ENCODE assay signal across 11 cellular contexts in genomic region chr10:51878695-51879094, GRCh38.
DNase-seq lines count a peak whose midpoint lies in the region; ATAC-seq and TF ChIP-seq lines count a peak whose summit lies in the region.
"Had no signal": no experiment of that assay in that cellular context is flagged by ENCODE, and none has a peak within 500 bp of the region (broad histone marks: within the 10 kb centered on the region; RNA-seq: fewer than 3 reads in every experiment).

No MANE protein-coding gene starts in this region.

- peak; percentile 10 for ATAC-seq in HG02973 (IDR thresholded peaks at IDR 0.05; ENCODE audit: unreplicated experiment)
- ATAC-seq: K562 had no signal

- peaks cover 3 to 4% of the 10 kb centered on the region in 2 donors for H3K9me3 ChIP-seq in stomach smooth muscle (ENCODE audit: control insufficient read depth in 2 of 2, low read length in 2 of 2)

- no peaks in the 10 kb centered on the region for H3K36me3 ChIP-seq in stomach smooth muscle (ENCODE audit: control insufficient read depth in 2 of 2, insufficient read depth in 2 of 2, low read length in 2 of 2)

- H3K27me3 ChIP-seq in stomach smooth muscle (ENCODE audit: control insufficient read depth in 1 of 2, insufficient read depth in 2 of 2, low read length in 2 of 2) = no peaks in the 10 kb centered on the region

- peak overlapping the region; percentile 67 for H3K27ac Mint-ChIP-seq in MCF 10A (ENCODE audit: low read depth, unreplicated experiment)
- no peak overlapping the region for H3K27ac Mint-ChIP-seq in glutamatergic neuron (ENCODE audit: unreplicated experiment)

- POLR2A ChIA-PET in MCF 10A (lab: Yijun Ruan, JAX) = no interaction called here

- intact Hi-C loops in MCF 10A (cut with micrococcal nuclease) = no loop called here

- no peak overlapping the region for H3K4me3 ChIP-seq in stomach smooth muscle (ENCODE audit: low read length in 2 of 2)
- H3K4me3 ChIP-seq: K562 had no signal

- TF ChIP-seq CTCF in MCF 10A (IDR thresholded peaks at IDR 0.05; ENCODE audit: unreplicated experiment) (no peak), glutamatergic neuron (IDR thresholded peaks at IDR 0.05; ENCODE audit: partially characterized antibody, unreplicated experiment) (no peak)

- H3K36me3 Mint-ChIP-seq in MCF 10A (ENCODE audit: insufficient read depth, unreplicated experiment) = no peaks in the 10 kb centered on the region
- peaks cover 5% of the 10 kb centered on the region for H3K36me3 Mint-ChIP-seq in glutamatergic neuron (ENCODE audit: unreplicated experiment)

- no peak overlapping the region for H3K9ac ChIP-seq in stomach smooth muscle (ENCODE audit: low read length in 2 of 2)

- H3K4me1 Mint-ChIP-seq in MCF 10A (ENCODE audit: insufficient read depth, unreplicated experiment) (no peaks in the 10 kb centered on the region), glutamatergic neuron (ENCODE audit: low read depth, unreplicated experiment) (peaks cover 15% of the 10 kb centered on the region)

- CTCF ChIA-PET in MCF 10A (lab: Yijun Ruan, JAX) = no interaction called here

- H3K27me3 Mint-ChIP-seq in MCF 10A (ENCODE audit: insufficient read depth, unreplicated experiment) (no peaks in the 10 kb centered on the region), glutamatergic neuron (ENCODE audit: unreplicated experiment) (no peaks in the 10 kb centered on the region)

- peak; percentile 1 for DNase-seq in NCI-H82 (lab: John Stamatoyannopoulos, UW)
- no peak for DNase-seq in NCI-H82 treated with DMSO at 0.1 percent for 48 hours (lab: John Stamatoyannopoulos, UW; ENCODE audit: unreplicated experiment)
- no peak for DNase-seq in MCF 10A (ENCODE audit: unreplicated experiment)
- DNase-seq in NCI-H524 treated with DMSO at 0.1 percent for 48 hours (lab: John Stamatoyannopoulos, UW) = no peak
- no peak for DNase-seq in glutamatergic neuron
- DNase-seq in anterior cingulate cortex (lab: John Stamatoyannopoulos, UW) = no peak
- DNase-seq: T-helper 9 cell had no signal

- H3K9me3 Mint-ChIP-seq in MCF 10A (ENCODE audit: unreplicated experiment) (no peaks in the 10 kb centered on the region), glutamatergic neuron (ENCODE audit: unreplicated experiment) (no peaks in the 10 kb centered on the region)

- no peak overlapping the region for H3K4me3 Mint-ChIP-seq in MCF 10A (ENCODE audit: unreplicated experiment)
- no peak overlapping the region for H3K4me3 Mint-ChIP-seq in glutamatergic neuron (ENCODE audit: unreplicated experiment)

- BruUV-seq in MCF 10A (replicated peaks; lab: Mats Ljungman, UMichigan) = no TSS peak

- no peaks in the 10 kb centered on the region for H3K4me1 ChIP-seq in stomach smooth muscle (ENCODE audit: control insufficient read depth, insufficient read depth, low read length)

- peak overlapping the region; percentile 3 for H3K27ac ChIP-seq in stomach smooth muscle (ENCODE audit: low read length)
- H3K27ac ChIP-seq: 22Rv1 had no signal
